Comparison of ENCODE assay signal across 18 cellular contexts in the genomic region with DNA sequence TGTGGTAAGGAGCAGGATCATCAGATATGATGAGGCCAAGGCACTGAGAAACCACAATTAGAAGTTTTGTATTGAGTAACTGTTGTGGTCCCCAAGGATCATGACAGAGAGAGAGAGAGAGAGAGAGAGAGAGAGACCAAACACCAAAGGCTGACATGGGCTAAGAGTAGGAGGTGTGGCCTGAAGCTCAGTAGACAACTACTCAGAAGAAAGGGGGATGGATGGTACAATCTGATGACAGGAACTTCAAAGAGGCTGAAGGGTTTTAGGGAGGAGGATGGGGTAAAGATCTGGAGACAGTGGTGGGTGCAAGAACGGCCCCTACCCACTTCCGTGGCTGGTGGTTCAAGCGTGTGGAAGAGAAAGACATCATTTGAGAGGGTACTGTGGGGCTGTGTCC.
DNase-seq lines count a peak whose midpoint lies in the region; ATAC-seq, FAIRE-seq and TF ChIP-seq lines count a peak whose summit lies in the region.
"Had no signal": no experiment of that assay in that cellular context is flagged by ENCODE, and none has a peak within 500 bp of the region (broad histone marks: within the 10 kb centered on the region; RNA-seq: fewer than 3 reads in every experiment).

No MANE protein-coding gene starts in this region.

- H3K4me3 ChIP-seq in DND-41 (ENCODE audit: low read depth in 1 of 2, low read length in 2 of 2) (no peak overlapping the region), H1 (ENCODE audit: extremely low read depth in 1 of 4, insufficient read depth in 2 of 4, low read depth in 3 of 4, low read length in 4 of 4) (no peak overlapping the region)

- H3K23ac ChIP-seq in H1 (ENCODE audit: insufficient read length) = no peak overlapping the region

- H2AFZ ChIP-seq in DND-41 (ENCODE audit: low read depth, low read length) = no peak overlapping the region
- 0 out of 2 replicates have a peak overlapping the region, but pooled peaks have one; percentile 32 for H2AFZ ChIP-seq in H1 (ENCODE audit: low read length)

- TF ChIP-seq RAD21 in H1 (IDR thresholded peaks at IDR 0.05 in 1 of 2, conservative IDR thresholded peaks at IDR 0.05 in 1 of 2; ENCODE audit: low read depth in 2 of 2, low read length in 2 of 2) = no peak

- H3K9ac ChIP-seq in DND-41 (ENCODE audit: low read depth, low read length) (no peak overlapping the region), H1 (replicated peaks in 1 of 4; ENCODE audit: extremely low read depth in 1 of 4, low read depth in 3 of 4, low read length in 3 of 4) (no peak overlapping the region)

- intact Hi-C loops in sciatic nerve (cut with DNase I) = no loop called here

- no peak overlapping the region for H3K56ac ChIP-seq in H1 (replicated peaks; ENCODE audit: insufficient read length, low read depth, low read length)

- H3K27ac ChIP-seq in DND-41 (ENCODE audit: low read length) (no peak overlapping the region), H1 (ENCODE audit: low read depth, low read length) (no peak overlapping the region)

- H3K18ac ChIP-seq in H1 (ENCODE audit: extremely low read depth, low read length) = no peak overlapping the region

- no peak overlapping the region for H2BK120ac ChIP-seq in H1 (replicated peaks; ENCODE audit: low read depth, low read length)

- no peak overlapping the region for H3K4ac ChIP-seq in H1 (replicated peaks; ENCODE audit: insufficient read length, low read depth, low read length)

- CTCF ChIA-PET in H1 (lab: Charles Lee; ENCODE audit: partially characterized antibody) = interaction anchor here (4.7 kb wide), 1 partner anchor 12 kb away, joined by 24 read pairs; no protein-coding TSS in a partner anchor

- no peaks in the 10 kb centered on the region for H3K23me2 ChIP-seq in H1 (ENCODE audit: low read depth, low read length)

- no peaks in the 10 kb centered on the region for H3K4me1 ChIP-seq in DND-41 (ENCODE audit: insufficient read depth, low read length)
- peaks cover 0 to 3% (median 0%) of the 10 kb centered on the region in 4 experiments; a peak in 1 of 7 replicates for H3K4me1 ChIP-seq in H1 (replicated peaks in 1 of 4; ENCODE audit: control insufficient read depth in 3 of 4, insufficient read depth in 4 of 4, low read length in 3 of 4)
- H3K4me1 ChIP-seq: BE2C had no signal

- no peak overlapping the region for H3K14ac ChIP-seq in H1 (ENCODE audit: insufficient read length)

- TF ChIP-seq POLR2A in H1 (IDR thresholded peaks at IDR 0.05; ENCODE audit: control extremely low read depth in 1 of 2, low read depth in 2 of 2, low read length in 2 of 2) = no peak

- FAIRE-seq in H1 (lab: Jason Lieb, UNC) = no peak
- FAIRE-seq: A204.1, HTR-8/SVneo had no signal

- H3K4me2 ChIP-seq in DND-41 (ENCODE audit: insufficient read depth, low read length) (no peak overlapping the region), H1 (ENCODE audit: insufficient read depth in 1 of 2, low read depth in 2 of 2, low read length in 2 of 2) (no peak overlapping the region)

- no peak for DNase-seq in DND-41
- peak; percentile 51 for DNase-seq in MV-4-11 (lab: John Stamatoyannopoulos, UW)
- DNase-seq in H1 (ENCODE audit: low read depth in 1 of 2, low spot score in 2 of 2) = no peak
- DNase-seq in sciatic nerve (ENCODE audit: low spot score) = no peak
- no peak for DNase-seq in NCI-H1436 treated with DMSO at 0.1 percent for 48 hours (lab: John Stamatoyannopoulos, UW)
- DNase-seq in stimulated activated CD4-positive, alpha-beta T cell treated with anti-CD3 and anti-CD28 coated beads, Interleukin-4, amount 100 ng/mL, for 24 hours = no peak
- DNase-seq: ACHN; BE2C; CD4-positive, alpha-beta memory T cell; DMS153; DMS79; GF-D8; GOT3; H9; IMR-90 had no signal

- H4K8ac ChIP-seq in H1 (ENCODE audit: extremely low read depth, insufficient read depth, low read length) = no peak overlapping the region

- H4K91ac ChIP-seq in H1 (replicated peaks; ENCODE audit: insufficient read length, low read length) = no peak overlapping the region

- H3K36me3 ChIP-seq in DND-41 (ENCODE audit: insufficient read depth, low read length) (no peaks in the 10 kb centered on the region), H1 (ENCODE audit: control insufficient read depth in 2 of 4, insufficient read depth in 4 of 4, low read length in 3 of 4) (no peaks in the 10 kb centered on the region)
- H3K36me3 ChIP-seq: BE2C had no signal

- H2BK15ac ChIP-seq in H1 (ENCODE audit: low read length) = no peak overlapping the region

- H3K27me3 ChIP-seq in DND-41 (ENCODE audit: insufficient read depth, low read length, poor library complexity) (no peaks in the 10 kb centered on the region), H1 (replicated peaks in 1 of 4; ENCODE audit: control insufficient read depth in 3 of 4, extremely low read depth in 1 of 4, insufficient read depth in 3 of 4, low read length in 3 of 4) (peaks cover 0 to 1% (median 0%) of the 10 kb centered on the region in 4 experiments; a peak in 1 of 7 replicates)

- TF ChIP-seq EP300 in H1 (IDR thresholded peaks at IDR 0.05; ENCODE audit: borderline replicate concordance in 1 of 2, low read depth in 2 of 2, low read length in 2 of 2) = no peak

- H2BK12ac ChIP-seq in H1 (ENCODE audit: low read depth, low read length) = no peak overlapping the region

- no peaks in the 10 kb centered on the region for H3K79me1 ChIP-seq in H1 (ENCODE audit: low read depth, low read length)

- ATAC-seq in DND-41 (ENCODE audit: insufficient read depth, low read depth) (peak; percentile 61), sciatic nerve (peak; percentile 72), GM21723 (IDR thresholded peaks at IDR 0.05; ENCODE audit: unreplicated experiment) (no peak)

- H3K79me2 ChIP-seq in DND-41 (ENCODE audit: insufficient read depth, low read length) (no peaks in the 10 kb centered on the region), H1 (ENCODE audit: control insufficient read depth in 1 of 2, insufficient read depth in 2 of 2, low read length in 2 of 2) (no peaks in the 10 kb centered on the region)

- no peak overlapping the region for H2AK5ac ChIP-seq in H1 (ENCODE audit: low read depth, low read length)

- H3K9me3 ChIP-seq in DND-41 (ENCODE audit: insufficient read depth, low read length, severe bottlenecking) = no peaks in the 10 kb centered on the region
- H3K9me3 ChIP-seq in H1 (ENCODE audit: insufficient read depth in 2 of 2, low read depth in 1 of 2, low read length in 1 of 2) = no peaks in the 10 kb centered on the region
- H3K9me3 ChIP-seq: BE2C had no signal

- no peak overlapping the region for H2BK20ac ChIP-seq in H1 (ENCODE audit: low read length)

- H4K20me1 ChIP-seq in DND-41 (ENCODE audit: insufficient read depth, low read length) (no peaks in the 10 kb centered on the region), H1 (replicated peaks in 1 of 2; ENCODE audit: control insufficient read depth in 1 of 2, insufficient read depth in 2 of 2, low read length in 2 of 2) (no peaks in the 10 kb centered on the region)

- H2BK5ac ChIP-seq in H1 (ENCODE audit: low read depth, low read length) = no peak overlapping the region

- 77% methylated on average over 3 of the region's 3 CpGs; no CpG with 5 or more reads in 1 of the 2 experiments for WGBS in H1 (ENCODE audit: extremely low coverage in 1 of 2, insufficient coverage in 1 of 2, insufficient read length in 1 of 2, insufficient replicate concordance in 2 of 2, low coverage in 1 of 2, low lambda C conversion rate in 2 of 2, missing lambda C conversion rate in 1 of 2), 2 experiments

- no peak overlapping the region for H4K5ac ChIP-seq in H1 (ENCODE audit: insufficient read length, low read depth, low read length)

- TF ChIP-seq CTCF in DND-41 (IDR thresholded peaks at IDR 0.05; ENCODE audit: borderline replicate concordance, extremely low read depth, low read length, poor library complexity, severe bottlenecking) = no peak
- TF ChIP-seq CTCF in H1 (IDR thresholded peaks at IDR 0.05; ENCODE audit: control extremely low read depth in 1 of 3, insufficient read depth in 1 of 3, low read depth in 1 of 3, low read length in 3 of 3) = no peak

- POLR2A ChIA-PET in H1 (lab: Charles Lee; ENCODE audit: partially characterized antibody) = no interaction called here

TF ChIP-seq in H1, 55 proteins besides CTCF, POLR2A, EP300 and RAD21:
- TF ChIP-seq KDM4A (IDR thresholded peaks at IDR 0.05; ENCODE audit: low read depth, low read length, severe bottlenecking) = no peak
- TF ChIP-seq TEAD4 (IDR thresholded peaks at IDR 0.05; ENCODE audit: low read depth, low read length) = no peak
- no peak for TF ChIP-seq ZNF274 (IDR thresholded peaks at IDR 0.05; ENCODE audit: borderline replicate concordance, extremely low read depth, low read length)
- TF ChIP-seq SIRT6 (IDR thresholded peaks at IDR 0.05; ENCODE audit: low read length) = no peak
